ENCODE assay signal across 1 cellular context in genomic region chr16:29674188-29674587, GRCh38.
TF ChIP-seq lines count a peak whose summit lies in the region.

No MANE protein-coding gene starts in this region.

TF ChIP-seq in K562, 482 proteins besides CTCF, POLR2A, EP300 and RAD21 (continues in another document):
- no peak for TF ChIP-seq SIN3B (IDR thresholded peaks at IDR 0.05; ENCODE audit: low read depth)
- no peak for TF ChIP-seq SAFB (IDR thresholded peaks at IDR 0.05; ENCODE audit: borderline replicate concordance, low read depth, low read length)
- TF ChIP-seq E2F6 (IDR thresholded peaks at IDR 0.05; ENCODE audit: borderline replicate concordance in 1 of 2, extremely low read depth in 1 of 2, insufficient read depth in 1 of 2, insufficient read length in 1 of 2, low read depth in 1 of 2, low read length in 1 of 2, poor library complexity in 1 of 2, severe bottlenecking in 1 of 2) = peak; percentile 77 to 86
- TF ChIP-seq E2F5 (CRISPR knock-in tag; IDR thresholded peaks at IDR 0.05) = no peak
- TF ChIP-seq NR2C1 (IDR thresholded peaks at IDR 0.05) = no peak
- TF ChIP-seq NR2C1 (tag; IDR thresholded peaks at IDR 0.05) = no peak
- TF ChIP-seq ZNF785 (CRISPR knock-in tag; IDR thresholded peaks at IDR 0.05) = no peak
- no peak for TF ChIP-seq OTX1 (CRISPR knock-in tag; IDR thresholded peaks at IDR 0.05)
- no peak for TF ChIP-seq ZNF511 (CRISPR knock-in tag; IDR thresholded peaks at IDR 0.05)
- no peak for TF ChIP-seq PHB2 (IDR thresholded peaks at IDR 0.05; ENCODE audit: low read depth)
- no peak for TF ChIP-seq POLR2B (IDR thresholded peaks at IDR 0.05; ENCODE audit: low read depth, partially characterized antibody)
- no peak for TF ChIP-seq NR3C1 (CRISPR knock-in tag; IDR thresholded peaks at IDR 0.05)
- TF ChIP-seq ZNF445 (CRISPR knock-in tag; IDR thresholded peaks at IDR 0.05; ENCODE audit: low read depth) = no peak
- TF ChIP-seq TAL1 (IDR thresholded peaks at IDR 0.05) = no peak
- no peak for TF ChIP-seq ZNF311 (CRISPR knock-in tag; IDR thresholded peaks at IDR 0.05)
- TF ChIP-seq UBTF (IDR thresholded peaks at IDR 0.05; ENCODE audit: borderline replicate concordance in 1 of 2, low read depth in 2 of 2, low read length in 2 of 2) = peak in 1 of 2 experiments; percentile 51; a peak in 1 of 4 replicates
- TF ChIP-seq RBFOX2 (IDR thresholded peaks at IDR 0.05; ENCODE audit: low read depth, low read length) = 0 out of 2 replicates have a peak, but pooled peaks have one; percentile 21
- TF ChIP-seq ZNF592 (IDR thresholded peaks at IDR 0.05) = 0 out of 2 replicates have a peak, but pooled peaks have one; percentile 26
- TF ChIP-seq ZNF316 (IDR thresholded peaks at IDR 0.05) = no peak
- peak; percentile 19; the same call in 1 of the 2 replicates for TF ChIP-seq CBFA2T3 (IDR thresholded peaks at IDR 0.05)
- TF ChIP-seq VEZF1 (CRISPR knock-in tag; IDR thresholded peaks at IDR 0.05) = peak; percentile 80
- TF ChIP-seq THAP12 (CRISPR knock-in tag; IDR thresholded peaks at IDR 0.05) = no peak
- TF ChIP-seq RB1 (IDR thresholded peaks at IDR 0.05; ENCODE audit: low read depth) = 0 out of 2 replicates have a peak, but pooled peaks have one; percentile 21
- TF ChIP-seq CC2D1A (IDR thresholded peaks at IDR 0.05) = no peak
- no peak for TF ChIP-seq ARID4B (CRISPR knock-in tag; IDR thresholded peaks at IDR 0.05)
- no peak for TF ChIP-seq RBM34 (IDR thresholded peaks at IDR 0.05; ENCODE audit: borderline replicate concordance, insufficient read depth, low read length)
- TF ChIP-seq NEUROD1 (IDR thresholded peaks at IDR 0.05; ENCODE audit: borderline replicate concordance, low read depth, low read length, partially characterized antibody) = no peak
- TF ChIP-seq MNT (conservative IDR thresholded peaks at IDR 0.05) = 0 out of 4 replicates have a peak, but pooled peaks of 1 of the 2 experiments have one; percentile 37
- no peak for TF ChIP-seq PREB (CRISPR knock-in tag; IDR thresholded peaks at IDR 0.05)
- TF ChIP-seq ZZZ3 (IDR thresholded peaks at IDR 0.05) = no peak
- no peak for TF ChIP-seq SMARCB1 (IDR thresholded peaks at IDR 0.05; ENCODE audit: insufficient read length, low read depth)
- no peak for TF ChIP-seq SRSF1 (IDR thresholded peaks at IDR 0.05; ENCODE audit: low read depth, low read length)
- TF ChIP-seq CTBP1 (IDR thresholded peaks at IDR 0.05; ENCODE audit: borderline replicate concordance) = peak; percentile 24; the same call in 1 of the 2 replicates
- TF ChIP-seq POLR2G (IDR thresholded peaks at IDR 0.05; ENCODE audit: low read depth, low read length) = peak; percentile 58
- TF ChIP-seq ZNF57 (CRISPR knock-in tag; IDR thresholded peaks at IDR 0.05) = no peak
- peak in 1 of 2 experiments; percentile 51; a peak in 3 of 4 replicates for TF ChIP-seq NRF1 (conservative IDR thresholded peaks at IDR 0.05 in 1 of 2, IDR thresholded peaks at IDR 0.05 in 1 of 2)
